27 cellular contexts compared by ENCODE assay signal in genomic region chr2:239475161-239476028, GRCh38.
"Had no signal": no experiment of that assay in that cellular context is flagged by ENCODE, and none has a peak within 500 bp of the region (broad histone marks: within the 10 kb centered on the region; RNA-seq: fewer than 3 reads in every experiment).

No MANE protein-coding gene starts in this region.

- H3K4me1 ChIP-seq: esophagus squamous epithelium, heart right ventricle, neural progenitor cell, vagina had no signal

- H3K27me3 Mint-ChIP-seq: activated CD8-positive, alpha-beta memory T cell treated with anti-CD3 and anti-CD28 coated beads, Interleukin-2, amount 10 ng/mL, durations not matched to agents 7 days and 5 days; activated CD8-positive, alpha-beta T cell treated with anti-CD3 and anti-CD28 coated beads for 36 hours; stimulated activated naive CD8-positive, alpha-beta T cell treated with anti-CD3 and anti-CD28 coated beads, Interleukin-15, amount 100 ng/mL, for 72 hours had no signal

- ATAC-seq: activated CD8-positive, alpha-beta memory T cell treated with anti-CD3 and anti-CD28 coated beads, Interleukin-2, amount 10 ng/mL, durations not matched to agents 7 days and 5 days; activated CD8-positive, alpha-beta T cell treated with anti-CD3 and anti-CD28 coated beads for 36 hours; activated naive CD8-positive, alpha-beta T cell treated with anti-CD3 and anti-CD28 coated beads, Interleukin-2, amount 50 U/mL, for 24 hours; heart right ventricle; naive thymus-derived CD4-positive, alpha-beta T cell; right cardiac atrium; stimulated activated effector memory CD8-positive, alpha-beta T cell treated with anti-CD3 and anti-CD28 coated beads, Interleukin-12 subunit alpha, Interleukin-12 subunit beta, amount 100 ng/mL, for 72 hours; stimulated activated naive CD8-positive, alpha-beta T cell treated with anti-CD3 and anti-CD28 coated beads, Interleukin-15, amount 100 ng/mL, for 72 hours had no signal

- H3K27me3 ChIP-seq: neural progenitor cell, vagina had no signal

- H3K4me3 ChIP-seq: esophagus squamous epithelium, heart right ventricle, neural progenitor cell, vagina had no signal

- H2AFZ ChIP-seq: neural progenitor cell had no signal

- H3K4me3 Mint-ChIP-seq: activated B cell treated with CpG ODN at 0.5 μM for 24 hours; activated CD8-positive, alpha-beta memory T cell treated with anti-CD3 and anti-CD28 coated beads, Interleukin-2, amount 10 ng/mL, durations not matched to agents 7 days and 5 days; activated CD8-positive, alpha-beta T cell treated with anti-CD3 and anti-CD28 coated beads for 36 hours; activated naive CD8-positive, alpha-beta T cell treated with anti-CD3 and anti-CD28 coated beads, Interleukin-2, amount 50 U/mL, for 24 hours; naive thymus-derived CD4-positive, alpha-beta T cell; neural progenitor cell; stimulated activated effector memory CD8-positive, alpha-beta T cell treated with anti-CD3 and anti-CD28 coated beads, Interleukin-12 subunit alpha, Interleukin-12 subunit beta, amount 100 ng/mL, for 72 hours; stimulated activated naive CD8-positive, alpha-beta T cell treated with anti-CD3 and anti-CD28 coated beads, Interleukin-15, amount 100 ng/mL, for 72 hours; T-helper 2 cell treated with Interferon-gamma antibody and Interleukin-4, amounts not matched to agents 5 μg/mL and 100 μg/mL, for 36 hours; type B pancreatic cell had no signal

- H3K27ac ChIP-seq: epithelial cell of prostate, esophagus squamous epithelium, heart right ventricle, neural progenitor cell, vagina had no signal

- H3K36me3 Mint-ChIP-seq: activated CD8-positive, alpha-beta memory T cell treated with anti-CD3 and anti-CD28 coated beads, Interleukin-2, amount 10 ng/mL, durations not matched to agents 7 days and 5 days; naive thymus-derived CD4-positive, alpha-beta T cell; stimulated activated effector memory CD8-positive, alpha-beta T cell treated with anti-CD3 and anti-CD28 coated beads, Interleukin-12 subunit alpha, Interleukin-12 subunit beta, amount 100 ng/mL, for 72 hours; type B pancreatic cell had no signal

- H3K9me3 Mint-ChIP-seq: activated B cell treated with CpG ODN at 0.5 μM for 24 hours; activated CD8-positive, alpha-beta T cell treated with anti-CD3 and anti-CD28 coated beads for 36 hours; activated naive CD8-positive, alpha-beta T cell treated with anti-CD3 and anti-CD28 coated beads, Interleukin-2, amount 50 U/mL, for 24 hours; naive thymus-derived CD4-positive, alpha-beta T cell; stimulated activated effector memory CD8-positive, alpha-beta T cell treated with anti-CD3 and anti-CD28 coated beads, Interleukin-12 subunit alpha, Interleukin-12 subunit beta, amount 100 ng/mL, for 72 hours; stimulated activated naive CD8-positive, alpha-beta T cell treated with anti-CD3 and anti-CD28 coated beads, Interleukin-15, amount 100 ng/mL, for 72 hours; T-helper 2 cell treated with Interferon-gamma antibody and Interleukin-4, amounts not matched to agents 5 μg/mL and 100 μg/mL, for 36 hours; type B pancreatic cell had no signal

- H3K9ac ChIP-seq: neural progenitor cell had no signal

- DNase-seq: activated B cell treated with CpG ODN at 0.5 μM for 24 hours; activated CD4-positive, alpha-beta T cell treated with anti-CD3 and anti-CD28 coated beads, Interleukin-2, amount 50 U/mL, for 1 hour; activated CD8-positive, alpha-beta memory T cell treated with anti-CD3 and anti-CD28 coated beads, Interleukin-2, amount 10 ng/mL, durations not matched to agents 7 days and 5 days; activated CD8-positive, alpha-beta T cell treated with anti-CD3 and anti-CD28 coated beads for 36 hours; activated naive CD4-positive, alpha-beta T cell; activated naive CD8-positive, alpha-beta T cell treated with anti-CD3 and anti-CD28 coated beads, Interleukin-2, amount 50 U/mL, for 24 hours; activated T-cell treated with anti-CD3 and anti-CD28 coated beads, Interleukin-2, amount 50 U/mL, for 48 hours; amygdala; caudate nucleus; dermis blood vessel endothelial cell; effector CD4-positive, alpha-beta T cell; esophagus squamous epithelium; foreskin melanocyte; heart right ventricle; midbrain; naive thymus-derived CD4-positive, alpha-beta T cell; stimulated activated CD4-positive, alpha-beta T cell treated with anti-CD3 and anti-CD28 coated beads, Interleukin-4, amount 100 ng/mL, for 24 hours; stimulated activated naive CD8-positive, alpha-beta T cell treated with anti-CD3 and anti-CD28 coated beads, Interleukin-15, amount 100 ng/mL, for 72 hours; substantia nigra; T-helper 1 cell had no signal

- H3K4me1 Mint-ChIP-seq: activated B cell treated with CpG ODN at 0.5 μM for 24 hours; activated CD8-positive, alpha-beta memory T cell treated with anti-CD3 and anti-CD28 coated beads, Interleukin-2, amount 10 ng/mL, durations not matched to agents 7 days and 5 days; activated naive CD8-positive, alpha-beta T cell treated with anti-CD3 and anti-CD28 coated beads, Interleukin-2, amount 50 U/mL, for 24 hours; neural progenitor cell; stimulated activated effector memory CD8-positive, alpha-beta T cell treated with anti-CD3 and anti-CD28 coated beads, Interleukin-12 subunit alpha, Interleukin-12 subunit beta, amount 100 ng/mL, for 72 hours; stimulated activated naive CD8-positive, alpha-beta T cell treated with anti-CD3 and anti-CD28 coated beads, Interleukin-15, amount 100 ng/mL, for 72 hours had no signal

- H3K9me3 ChIP-seq: esophagus squamous epithelium, heart right ventricle, vagina had no signal

- H3K27ac Mint-ChIP-seq: activated B cell treated with CpG ODN at 0.5 μM for 24 hours; activated CD8-positive, alpha-beta memory T cell treated with anti-CD3 and anti-CD28 coated beads, Interleukin-2, amount 10 ng/mL, durations not matched to agents 7 days and 5 days; activated CD8-positive, alpha-beta T cell treated with anti-CD3 and anti-CD28 coated beads for 36 hours; activated naive CD8-positive, alpha-beta T cell treated with anti-CD3 and anti-CD28 coated beads, Interleukin-2, amount 50 U/mL, for 24 hours; naive thymus-derived CD4-positive, alpha-beta T cell; neural progenitor cell; stimulated activated effector memory CD8-positive, alpha-beta T cell treated with anti-CD3 and anti-CD28 coated beads, Interleukin-12 subunit alpha, Interleukin-12 subunit beta, amount 100 ng/mL, for 72 hours; stimulated activated naive CD8-positive, alpha-beta T cell treated with anti-CD3 and anti-CD28 coated beads, Interleukin-15, amount 100 ng/mL, for 72 hours; T-helper 2 cell treated with Interferon-gamma antibody and Interleukin-4, amounts not matched to agents 5 μg/mL and 100 μg/mL, for 36 hours; type B pancreatic cell had no signal

- H3K4me2 ChIP-seq: neural progenitor cell had no signal

- H3K36me3 ChIP-seq: esophagus squamous epithelium, heart right ventricle, neural progenitor cell, vagina had no signal
